8 cellular contexts compared by ENCODE assay signal in the genomic region with DNA sequence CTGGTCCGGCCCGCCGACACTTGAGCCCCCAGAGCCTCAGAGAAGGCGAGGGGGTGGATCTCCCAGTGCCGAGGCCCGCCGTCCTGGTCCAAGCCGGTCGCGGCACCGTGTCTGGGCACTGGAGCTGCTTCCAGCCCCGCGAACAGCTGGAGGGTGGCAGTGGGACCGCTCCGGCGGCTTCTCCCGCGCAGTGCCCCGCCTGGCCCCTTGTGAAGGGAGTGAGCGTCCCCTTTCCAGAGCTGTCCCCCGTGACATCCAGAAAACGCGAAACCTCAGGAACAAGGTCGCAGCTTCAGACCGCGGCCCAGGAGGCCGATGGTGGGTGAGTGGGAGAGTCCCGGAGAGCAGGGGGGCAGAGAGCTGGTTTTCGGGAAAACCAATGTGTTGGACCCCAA.
DNase-seq lines count a peak whose midpoint lies in the region; ATAC-seq lines count a peak whose summit lies in the region.

No MANE protein-coding gene starts in this region.

- no peak overlapping the region for H3K27ac Mint-ChIP-seq in dendritic cell treated with granulocyte-macrophage colony-stimulating factor and Interleukin-4, amounts not matched to agents 40 ng/mL and 50 ng/mL, for 4 days

- H3K27me3 ChIP-seq in neuron (ENCODE audit: insufficient read depth, low read length): peaks cover 94% of the 10 kb centered on the region

- ATAC-seq in GM18511 (IDR thresholded peaks at IDR 0.05; ENCODE audit: unreplicated experiment): peak; percentile 12
- ATAC-seq in HG03342 (IDR thresholded peaks at IDR 0.05; ENCODE audit: unreplicated experiment): peak; percentile 0

- H3K4me3 Mint-ChIP-seq in dendritic cell treated with granulocyte-macrophage colony-stimulating factor and Interleukin-4, amounts not matched to agents 40 ng/mL and 50 ng/mL, for 4 days: peak overlapping the region; percentile 66

- DNase-seq in NCI-H187 (lab: John Stamatoyannopoulos, UW) (no peak), COLO829 (ENCODE audit: low spot score) (no peak), NCI-H446 (lab: John Stamatoyannopoulos, UW) (no peak)
- no peak for DNase-seq in activated CD4-positive, CD25-positive, alpha-beta regulatory T cell treated with anti-CD3 and anti-CD28 coated beads, Interleukin-2, amount 50 U/mL, for 72 hours

- intact Hi-C loops in dendritic cell treated with granulocyte-macrophage colony-stimulating factor and Interleukin-4, amounts not matched to agents 40 ng/mL and 50 ng/mL, for 4 days (cut with micrococcal nuclease): no loop called here

- H3K27me3 Mint-ChIP-seq in dendritic cell treated with granulocyte-macrophage colony-stimulating factor and Interleukin-4, amounts not matched to agents 40 ng/mL and 50 ng/mL, for 4 days: peaks cover 86% of the 10 kb centered on the region

- H3K4me3 ChIP-seq in neuron (ENCODE audit: low read length): no peak overlapping the region

- peak overlapping the region; percentile 49 for H2AFZ ChIP-seq in neuron (ENCODE audit: low read depth, low read length)

- H3K4me1 ChIP-seq in neuron (ENCODE audit: insufficient read depth, low read length): peaks cover 25% of the 10 kb centered on the region

- H3K9me3 ChIP-seq in neuron (ENCODE audit: low read length): no peaks in the 10 kb centered on the region

- H3K36me3 Mint-ChIP-seq in dendritic cell treated with granulocyte-macrophage colony-stimulating factor and Interleukin-4, amounts not matched to agents 40 ng/mL and 50 ng/mL, for 4 days (ENCODE audit: low read depth): no peaks in the 10 kb centered on the region

- peaks cover 35% of the 10 kb centered on the region for H3K4me1 Mint-ChIP-seq in dendritic cell treated with granulocyte-macrophage colony-stimulating factor and Interleukin-4, amounts not matched to agents 40 ng/mL and 50 ng/mL, for 4 days (ENCODE audit: low read depth)

- H3K9me3 Mint-ChIP-seq in dendritic cell treated with granulocyte-macrophage colony-stimulating factor and Interleukin-4, amounts not matched to agents 40 ng/mL and 50 ng/mL, for 4 days: no peaks in the 10 kb centered on the region

- no peaks in the 10 kb centered on the region for H3K36me3 ChIP-seq in neuron (ENCODE audit: insufficient read depth, low read length)
